Comparison of ENCODE assay signal across 10 cellular contexts in genomic region chr1:7838714-7839113, GRCh38. TPM values are rescaled to one million over a fixed set of nuclear protein-coding genes. Genes with fewer than 3 reads are reported as not detected.
"Had no signal": no experiment of that assay in that cellular context is flagged by ENCODE, and none has a peak within 500 bp of the region (broad histone marks: within the 10 kb centered on the region; RNA-seq: fewer than 3 reads in every experiment).

No MANE protein-coding gene starts in this region.

- H3K27me3 Mint-ChIP-seq: IgD-negative memory B cell had no signal

- H3K27ac Mint-ChIP-seq: IgD-negative memory B cell had no signal

- ATAC-seq: HepG2 had no signal

- H3K27ac ChIP-seq: HL-60, KMS-11 had no signal

- H3K9ac ChIP-seq: KMS-11 had no signal

- H3K4me2 ChIP-seq: KMS-11 had no signal

- H3K4me3 Mint-ChIP-seq: IgD-negative memory B cell had no signal

- H3K4me1 Mint-ChIP-seq: IgD-negative memory B cell had no signal

- DNase-seq: IMR-90, KBM-7, KG1 had no signal

- FAIRE-seq: HepG2, HTR-8/SVneo had no signal

RNA-seq across cellular contexts. Expression of gene UTS2, which starts 14.2 kb away (rescaled TPM):
- total RNA-seq: HepG2, HT-29, HT1080, IMR-90 had no signal
- polyA plus RNA-seq: HepG2, IgD-negative memory B cell, IMR-90 had no signal
